In the genomic region with DNA sequence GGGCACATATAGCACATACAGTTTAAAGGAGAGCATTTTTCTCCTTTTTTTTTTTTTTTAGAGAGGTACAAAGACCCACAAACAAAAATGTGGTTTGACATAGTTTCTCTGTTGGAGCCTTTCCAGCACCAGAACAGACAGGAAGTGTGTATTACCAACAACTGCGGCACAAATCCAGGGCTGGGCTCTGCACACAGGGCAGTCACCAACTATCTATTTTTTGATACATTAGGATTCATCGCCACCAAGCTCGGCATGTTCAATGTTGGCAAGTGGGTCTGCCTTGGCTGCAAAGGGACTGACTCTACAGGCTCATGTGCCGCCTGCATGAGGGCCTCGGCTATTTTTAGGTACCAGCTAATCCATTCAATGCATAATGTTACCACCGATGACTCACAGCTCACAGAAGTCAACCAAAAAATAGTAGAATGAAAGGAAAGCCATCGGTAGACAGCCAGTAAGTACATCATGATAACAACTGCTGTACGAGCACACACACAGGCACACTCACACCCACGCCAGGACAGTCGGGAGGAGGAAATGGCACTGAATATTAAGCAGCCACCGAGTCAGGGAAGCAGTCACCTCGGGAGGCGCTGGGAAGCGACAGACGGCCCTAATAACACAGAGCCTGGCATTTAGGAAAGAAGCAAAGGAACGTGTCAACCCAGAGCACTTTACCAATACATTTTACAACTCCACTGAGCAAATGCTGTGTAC, we compare ENCODE assay signal across 1 cellular context.
TF ChIP-seq lines count a peak whose summit lies in the region.

No MANE protein-coding gene starts in this region.

TF ChIP-seq in K562, 482 proteins besides CTCF, POLR2A, EP300 and RAD21 (continued from another document and continues in another):
- TF ChIP-seq, protein P1, sequence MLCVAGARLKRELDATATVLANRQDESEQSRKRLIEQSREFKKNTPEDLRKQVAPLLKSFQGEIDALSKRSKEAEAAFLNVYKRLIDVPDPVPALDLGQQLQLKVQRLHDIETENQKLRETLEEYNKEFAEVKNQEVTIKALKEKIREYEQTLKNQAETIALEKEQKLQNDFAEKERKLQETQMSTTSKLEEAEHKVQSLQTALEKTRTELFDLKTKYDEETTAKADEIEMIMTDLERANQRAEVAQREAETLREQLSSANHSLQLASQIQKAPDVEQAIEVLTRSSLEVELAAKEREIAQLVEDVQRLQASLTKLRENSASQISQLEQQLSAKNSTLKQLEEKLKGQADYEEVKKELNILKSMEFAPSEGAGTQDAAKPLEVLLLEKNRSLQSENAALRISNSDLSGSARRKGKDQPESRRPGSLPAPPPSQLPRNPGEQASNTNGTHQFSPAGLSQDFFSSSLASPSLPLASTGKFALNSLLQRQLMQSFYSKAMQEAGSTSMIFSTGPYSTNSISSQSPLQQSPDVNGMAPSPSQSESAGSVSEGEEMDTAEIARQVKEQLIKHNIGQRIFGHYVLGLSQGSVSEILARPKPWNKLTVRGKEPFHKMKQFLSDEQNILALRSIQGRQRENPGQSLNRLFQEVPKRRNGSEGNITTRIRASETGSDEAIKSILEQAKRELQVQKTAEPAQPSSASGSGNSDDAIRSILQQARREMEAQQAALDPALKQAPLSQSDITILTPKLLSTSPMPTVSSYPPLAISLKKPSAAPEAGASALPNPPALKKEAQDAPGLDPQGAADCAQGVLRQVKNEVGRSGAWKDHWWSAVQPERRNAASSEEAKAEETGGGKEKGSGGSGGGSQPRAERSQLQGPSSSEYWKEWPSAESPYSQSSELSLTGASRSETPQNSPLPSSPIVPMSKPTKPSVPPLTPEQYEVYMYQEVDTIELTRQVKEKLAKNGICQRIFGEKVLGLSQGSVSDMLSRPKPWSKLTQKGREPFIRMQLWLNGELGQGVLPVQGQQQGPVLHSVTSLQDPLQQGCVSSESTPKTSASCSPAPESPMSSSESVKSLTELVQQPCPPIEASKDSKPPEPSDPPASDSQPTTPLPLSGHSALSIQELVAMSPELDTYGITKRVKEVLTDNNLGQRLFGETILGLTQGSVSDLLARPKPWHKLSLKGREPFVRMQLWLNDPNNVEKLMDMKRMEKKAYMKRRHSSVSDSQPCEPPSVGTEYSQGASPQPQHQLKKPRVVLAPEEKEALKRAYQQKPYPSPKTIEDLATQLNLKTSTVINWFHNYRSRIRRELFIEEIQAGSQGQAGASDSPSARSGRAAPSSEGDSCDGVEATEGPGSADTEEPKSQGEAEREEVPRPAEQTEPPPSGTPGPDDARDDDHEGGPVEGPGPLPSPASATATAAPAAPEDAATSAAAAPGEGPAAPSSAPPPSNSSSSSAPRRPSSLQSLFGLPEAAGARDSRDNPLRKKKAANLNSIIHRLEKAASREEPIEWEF (CRISPR knock-in tag; IDR thresholded peaks at IDR 0.05) = peak; percentile 60; the same call in 1 of the 2 replicates
- TF ChIP-seq ZNF77 (CRISPR knock-in tag; IDR thresholded peaks at IDR 0.05) (no peak), PTBP1 (IDR thresholded peaks at IDR 0.05; ENCODE audit: low read depth, low read length) (no peak), ZKSCAN8 (CRISPR knock-in tag; IDR thresholded peaks at IDR 0.05) (0 out of 2 replicates have a peak, but pooled peaks have one; percentile 67), RBM39 (optimal IDR thresholded peaks at IDR 0.05; ENCODE audit: low read depth, low read length) (no peak), CCNT2 (IDR thresholded peaks at IDR 0.05; ENCODE audit: borderline replicate concordance, extremely low read depth, insufficient read length, low read depth, low read length) (peak; percentile 42), CREM (IDR thresholded peaks at IDR 0.05; ENCODE audit: low read depth) (peak; percentile 60), ZNF507 (tag; conservative IDR thresholded peaks at IDR 0.05) (no peak), U2AF2 (optimal IDR thresholded peaks at IDR 0.05; ENCODE audit: low read depth, low read length) (no peak), MYC (IDR thresholded peaks at IDR 0.05; ENCODE audit: low read depth, low read length) (peak; percentile 58; the same call in 1 of the 2 replicates), MYC (CRISPR knock-in tag; IDR thresholded peaks at IDR 0.05; ENCODE audit: borderline replicate concordance, low read depth) (no peak), ZNF253 (CRISPR knock-in tag; conservative IDR thresholded peaks at IDR 0.05) (no peak), HCFC1 (IDR thresholded peaks at IDR 0.05; ENCODE audit: low read depth, low read length) (no peak), GTF2F1 (IDR thresholded peaks at IDR 0.05; ENCODE audit: low read depth, low read length) (no peak), ZNF212 (CRISPR knock-in tag; IDR thresholded peaks at IDR 0.05) (0 out of 2 replicates have a peak, but pooled peaks have one; percentile 16), NCOA6 (IDR thresholded peaks at IDR 0.05) (no peak), ZFP1 (CRISPR knock-in tag; IDR thresholded peaks at IDR 0.05) (0 out of 2 replicates have a peak, but pooled peaks have one; percentile 7), ETS2 (tag; IDR thresholded peaks at IDR 0.05; ENCODE audit: borderline replicate concordance, poor library complexity, severe bottlenecking) (no peak), MTF1 (CRISPR knock-in tag; IDR thresholded peaks at IDR 0.05; ENCODE audit: borderline replicate concordance) (peak; percentile 51; the same call in 1 of the 2 replicates), SNIP1 (IDR thresholded peaks at IDR 0.05; ENCODE audit: low read depth) (no peak), KHSRP (IDR thresholded peaks at IDR 0.05) (no peak), DMBX1 (CRISPR knock-in tag; IDR thresholded peaks at IDR 0.05; ENCODE audit: borderline replicate concordance) (peak; percentile 65), ZBTB7A (IDR thresholded peaks at IDR 0.05; ENCODE audit: borderline replicate concordance, control insufficient read depth, low read depth, low read length) (no peak), YBX1 (IDR thresholded peaks at IDR 0.05) (no peak)
- TF ChIP-seq, protein P2, sequence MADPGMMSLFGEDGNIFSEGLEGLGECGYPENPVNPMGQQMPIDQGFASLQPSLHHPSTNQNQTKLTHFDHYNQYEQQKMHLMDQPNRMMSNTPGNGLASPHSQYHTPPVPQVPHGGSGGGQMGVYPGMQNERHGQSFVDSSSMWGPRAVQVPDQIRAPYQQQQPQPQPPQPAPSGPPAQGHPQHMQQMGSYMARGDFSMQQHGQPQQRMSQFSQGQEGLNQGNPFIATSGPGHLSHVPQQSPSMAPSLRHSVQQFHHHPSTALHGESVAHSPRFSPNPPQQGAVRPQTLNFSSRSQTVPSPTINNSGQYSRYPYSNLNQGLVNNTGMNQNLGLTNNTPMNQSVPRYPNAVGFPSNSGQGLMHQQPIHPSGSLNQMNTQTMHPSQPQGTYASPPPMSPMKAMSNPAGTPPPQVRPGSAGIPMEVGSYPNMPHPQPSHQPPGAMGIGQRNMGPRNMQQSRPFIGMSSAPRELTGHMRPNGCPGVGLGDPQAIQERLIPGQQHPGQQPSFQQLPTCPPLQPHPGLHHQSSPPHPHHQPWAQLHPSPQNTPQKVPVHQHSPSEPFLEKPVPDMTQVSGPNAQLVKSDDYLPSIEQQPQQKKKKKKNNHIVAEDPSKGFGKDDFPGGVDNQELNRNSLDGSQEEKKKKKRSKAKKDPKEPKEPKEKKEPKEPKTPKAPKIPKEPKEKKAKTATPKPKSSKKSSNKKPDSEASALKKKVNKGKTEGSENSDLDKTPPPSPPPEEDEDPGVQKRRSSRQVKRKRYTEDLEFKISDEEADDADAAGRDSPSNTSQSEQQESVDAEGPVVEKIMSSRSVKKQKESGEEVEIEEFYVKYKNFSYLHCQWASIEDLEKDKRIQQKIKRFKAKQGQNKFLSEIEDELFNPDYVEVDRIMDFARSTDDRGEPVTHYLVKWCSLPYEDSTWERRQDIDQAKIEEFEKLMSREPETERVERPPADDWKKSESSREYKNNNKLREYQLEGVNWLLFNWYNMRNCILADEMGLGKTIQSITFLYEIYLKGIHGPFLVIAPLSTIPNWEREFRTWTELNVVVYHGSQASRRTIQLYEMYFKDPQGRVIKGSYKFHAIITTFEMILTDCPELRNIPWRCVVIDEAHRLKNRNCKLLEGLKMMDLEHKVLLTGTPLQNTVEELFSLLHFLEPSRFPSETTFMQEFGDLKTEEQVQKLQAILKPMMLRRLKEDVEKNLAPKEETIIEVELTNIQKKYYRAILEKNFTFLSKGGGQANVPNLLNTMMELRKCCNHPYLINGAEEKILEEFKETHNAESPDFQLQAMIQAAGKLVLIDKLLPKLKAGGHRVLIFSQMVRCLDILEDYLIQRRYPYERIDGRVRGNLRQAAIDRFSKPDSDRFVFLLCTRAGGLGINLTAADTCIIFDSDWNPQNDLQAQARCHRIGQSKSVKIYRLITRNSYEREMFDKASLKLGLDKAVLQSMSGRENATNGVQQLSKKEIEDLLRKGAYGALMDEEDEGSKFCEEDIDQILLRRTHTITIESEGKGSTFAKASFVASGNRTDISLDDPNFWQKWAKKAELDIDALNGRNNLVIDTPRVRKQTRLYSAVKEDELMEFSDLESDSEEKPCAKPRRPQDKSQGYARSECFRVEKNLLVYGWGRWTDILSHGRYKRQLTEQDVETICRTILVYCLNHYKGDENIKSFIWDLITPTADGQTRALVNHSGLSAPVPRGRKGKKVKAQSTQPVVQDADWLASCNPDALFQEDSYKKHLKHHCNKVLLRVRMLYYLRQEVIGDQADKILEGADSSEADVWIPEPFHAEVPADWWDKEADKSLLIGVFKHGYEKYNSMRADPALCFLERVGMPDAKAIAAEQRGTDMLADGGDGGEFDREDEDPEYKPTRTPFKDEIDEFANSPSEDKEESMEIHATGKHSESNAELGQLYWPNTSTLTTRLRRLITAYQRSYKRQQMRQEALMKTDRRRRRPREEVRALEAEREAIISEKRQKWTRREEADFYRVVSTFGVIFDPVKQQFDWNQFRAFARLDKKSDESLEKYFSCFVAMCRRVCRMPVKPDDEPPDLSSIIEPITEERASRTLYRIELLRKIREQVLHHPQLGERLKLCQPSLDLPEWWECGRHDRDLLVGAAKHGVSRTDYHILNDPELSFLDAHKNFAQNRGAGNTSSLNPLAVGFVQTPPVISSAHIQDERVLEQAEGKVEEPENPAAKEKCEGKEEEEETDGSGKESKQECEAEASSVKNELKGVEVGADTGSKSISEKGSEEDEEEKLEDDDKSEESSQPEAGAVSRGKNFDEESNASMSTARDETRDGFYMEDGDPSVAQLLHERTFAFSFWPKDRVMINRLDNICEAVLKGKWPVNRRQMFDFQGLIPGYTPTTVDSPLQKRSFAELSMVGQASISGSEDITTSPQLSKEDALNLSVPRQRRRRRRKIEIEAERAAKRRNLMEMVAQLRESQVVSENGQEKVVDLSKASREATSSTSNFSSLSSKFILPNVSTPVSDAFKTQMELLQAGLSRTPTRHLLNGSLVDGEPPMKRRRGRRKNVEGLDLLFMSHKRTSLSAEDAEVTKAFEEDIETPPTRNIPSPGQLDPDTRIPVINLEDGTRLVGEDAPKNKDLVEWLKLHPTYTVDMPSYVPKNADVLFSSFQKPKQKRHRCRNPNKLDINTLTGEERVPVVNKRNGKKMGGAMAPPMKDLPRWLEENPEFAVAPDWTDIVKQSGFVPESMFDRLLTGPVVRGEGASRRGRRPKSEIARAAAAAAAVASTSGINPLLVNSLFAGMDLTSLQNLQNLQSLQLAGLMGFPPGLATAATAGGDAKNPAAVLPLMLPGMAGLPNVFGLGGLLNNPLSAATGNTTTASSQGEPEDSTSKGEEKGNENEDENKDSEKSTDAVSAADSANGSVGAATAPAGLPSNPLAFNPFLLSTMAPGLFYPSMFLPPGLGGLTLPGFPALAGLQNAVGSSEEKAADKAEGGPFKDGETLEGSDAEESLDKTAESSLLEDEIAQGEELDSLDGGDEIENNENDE (IDR thresholded peaks at IDR 0.05; ENCODE audit: low read depth, low read length) = no peak
- TF ChIP-seq, protein P3, sequence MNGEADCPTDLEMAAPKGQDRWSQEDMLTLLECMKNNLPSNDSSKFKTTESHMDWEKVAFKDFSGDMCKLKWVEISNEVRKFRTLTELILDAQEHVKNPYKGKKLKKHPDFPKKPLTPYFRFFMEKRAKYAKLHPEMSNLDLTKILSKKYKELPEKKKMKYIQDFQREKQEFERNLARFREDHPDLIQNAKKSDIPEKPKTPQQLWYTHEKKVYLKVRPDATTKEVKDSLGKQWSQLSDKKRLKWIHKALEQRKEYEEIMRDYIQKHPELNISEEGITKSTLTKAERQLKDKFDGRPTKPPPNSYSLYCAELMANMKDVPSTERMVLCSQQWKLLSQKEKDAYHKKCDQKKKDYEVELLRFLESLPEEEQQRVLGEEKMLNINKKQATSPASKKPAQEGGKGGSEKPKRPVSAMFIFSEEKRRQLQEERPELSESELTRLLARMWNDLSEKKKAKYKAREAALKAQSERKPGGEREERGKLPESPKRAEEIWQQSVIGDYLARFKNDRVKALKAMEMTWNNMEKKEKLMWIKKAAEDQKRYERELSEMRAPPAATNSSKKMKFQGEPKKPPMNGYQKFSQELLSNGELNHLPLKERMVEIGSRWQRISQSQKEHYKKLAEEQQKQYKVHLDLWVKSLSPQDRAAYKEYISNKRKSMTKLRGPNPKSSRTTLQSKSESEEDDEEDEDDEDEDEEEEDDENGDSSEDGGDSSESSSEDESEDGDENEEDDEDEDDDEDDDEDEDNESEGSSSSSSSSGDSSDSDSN (IDR thresholded peaks at IDR 0.05; ENCODE audit: borderline replicate concordance in 1 of 2, low read depth in 2 of 2, low read length in 2 of 2) = peak in 1 of 2 experiments; percentile 36; a peak in 1 of 4 replicates
- TF ChIP-seq, protein P4, sequence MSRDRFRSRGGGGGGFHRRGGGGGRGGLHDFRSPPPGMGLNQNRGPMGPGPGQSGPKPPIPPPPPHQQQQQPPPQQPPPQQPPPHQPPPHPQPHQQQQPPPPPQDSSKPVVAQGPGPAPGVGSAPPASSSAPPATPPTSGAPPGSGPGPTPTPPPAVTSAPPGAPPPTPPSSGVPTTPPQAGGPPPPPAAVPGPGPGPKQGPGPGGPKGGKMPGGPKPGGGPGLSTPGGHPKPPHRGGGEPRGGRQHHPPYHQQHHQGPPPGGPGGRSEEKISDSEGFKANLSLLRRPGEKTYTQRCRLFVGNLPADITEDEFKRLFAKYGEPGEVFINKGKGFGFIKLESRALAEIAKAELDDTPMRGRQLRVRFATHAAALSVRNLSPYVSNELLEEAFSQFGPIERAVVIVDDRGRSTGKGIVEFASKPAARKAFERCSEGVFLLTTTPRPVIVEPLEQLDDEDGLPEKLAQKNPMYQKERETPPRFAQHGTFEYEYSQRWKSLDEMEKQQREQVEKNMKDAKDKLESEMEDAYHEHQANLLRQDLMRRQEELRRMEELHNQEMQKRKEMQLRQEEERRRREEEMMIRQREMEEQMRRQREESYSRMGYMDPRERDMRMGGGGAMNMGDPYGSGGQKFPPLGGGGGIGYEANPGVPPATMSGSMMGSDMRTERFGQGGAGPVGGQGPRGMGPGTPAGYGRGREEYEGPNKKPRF (IDR thresholded peaks at IDR 0.05; ENCODE audit: low read depth, low read length) = no peak
- TF ChIP-seq, protein P5, sequence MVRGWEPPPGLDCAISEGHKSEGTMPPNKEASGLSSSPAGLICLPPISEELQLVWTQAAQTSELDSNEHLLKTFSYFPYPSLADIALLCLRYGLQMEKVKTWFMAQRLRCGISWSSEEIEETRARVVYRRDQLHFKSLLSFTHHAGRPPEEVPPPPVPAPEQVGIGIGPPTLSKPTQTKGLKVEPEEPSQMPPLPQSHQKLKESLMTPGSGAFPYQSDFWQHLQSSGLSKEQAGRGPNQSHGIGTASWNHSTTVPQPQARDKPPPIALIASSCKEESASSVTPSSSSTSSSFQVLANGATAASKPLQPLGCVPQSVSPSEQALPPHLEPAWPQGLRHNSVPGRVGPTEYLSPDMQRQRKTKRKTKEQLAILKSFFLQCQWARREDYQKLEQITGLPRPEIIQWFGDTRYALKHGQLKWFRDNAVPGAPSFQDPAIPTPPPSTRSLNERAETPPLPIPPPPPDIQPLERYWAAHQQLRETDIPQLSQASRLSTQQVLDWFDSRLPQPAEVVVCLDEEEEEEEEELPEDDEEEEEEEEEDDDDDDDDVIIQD (CRISPR knock-in tag; IDR thresholded peaks at IDR 0.05) = no peak
